In genomic region chr18:71442830-71443229, GRCh38 we compare ENCODE assay signal across 1 cellular context.
A peak's percentile ranks its signal among the peaks of the same experiment; 100 is the strongest.
TF ChIP-seq lines count a peak whose summit lies in the region.

No MANE protein-coding gene starts in this region.

TF ChIP-seq in SK-N-SH treated with all-trans-retinoic acid at 6 μM for 48 hours, 23 proteins besides CTCF, POLR2A, EP300 and RAD21 (continued from another document):
- TF ChIP-seq TSHZ2 (CRISPR knock-in tag; IDR thresholded peaks at IDR 0.05) (no peak), ESRRG (CRISPR knock-in tag; IDR thresholded peaks at IDR 0.05) (0 out of 2 replicates have a peak, but pooled peaks have one; percentile 54), RARB (CRISPR knock-in tag; IDR thresholded peaks at IDR 0.05) (no peak), ZNF70 (CRISPR knock-in tag; IDR thresholded peaks at IDR 0.05) (no peak), ZNF565 (CRISPR knock-in tag; conservative IDR thresholded peaks at IDR 0.05; ENCODE audit: low read depth) (no peak), PATZ1 (CRISPR knock-in tag; IDR thresholded peaks at IDR 0.05; ENCODE audit: borderline replicate concordance) (peak; percentile 51; the same call in 1 of the 2 replicates), SNAI2 (CRISPR knock-in tag; IDR thresholded peaks at IDR 0.05) (no peak), BACH2 (CRISPR knock-in tag; IDR thresholded peaks at IDR 0.05; ENCODE audit: borderline replicate concordance) (no peak), ZC3H10 (CRISPR knock-in tag; IDR thresholded peaks at IDR 0.05) (peak; percentile 59; the same call in 1 of the 2 replicates), PPARA (CRISPR knock-in tag; IDR thresholded peaks at IDR 0.05; ENCODE audit: borderline replicate concordance) (no peak), CSRNP3 (CRISPR knock-in tag; IDR thresholded peaks at IDR 0.05) (peak; percentile 59; the same call in 1 of the 2 replicates), TCF4 (CRISPR knock-in tag; IDR thresholded peaks at IDR 0.05; ENCODE audit: borderline replicate concordance) (peak; percentile 45), ZFP30 (CRISPR knock-in tag; IDR thresholded peaks at IDR 0.05) (no peak), ZNF8 (CRISPR knock-in tag; IDR thresholded peaks at IDR 0.05) (no peak), ZFP3 (CRISPR knock-in tag; IDR thresholded peaks at IDR 0.05) (no peak), OSR1 (CRISPR knock-in tag; IDR thresholded peaks at IDR 0.05) (no peak), GLIS3 (CRISPR knock-in tag; IDR thresholded peaks at IDR 0.05) (0 out of 2 replicates have a peak, but pooled peaks have one; percentile 34)
TF ChIP-seq in SK-N-SH treated with all-trans-retinoic acid at 6 μM for 48 hours: peak in this region for 10.
